ENCODE assay signal across 1 cellular context in genomic region chr19:45886427-45887310, GRCh38.
TF ChIP-seq lines count a peak whose summit lies in the region.

No MANE protein-coding gene starts in this region.

TF ChIP-seq in K562, 482 proteins besides CTCF, POLR2A, EP300 and RAD21 (continued from another document):
- TF ChIP-seq SP1 (CRISPR knock-in tag; IDR thresholded peaks at IDR 0.05), result peak; percentile 18; the same call in 1 of the 2 replicates
TF ChIP-seq in K562: peak in this region for 108.
